ENCODE assay signal across 1 cellular context in genomic region chr2:158439062-158439461, GRCh38. TPM values are rescaled to one million over a fixed set of nuclear protein-coding genes. Genes with fewer than 3 reads are reported as not detected.
"Had no signal": no experiment of that assay in that cellular context is flagged by ENCODE, and none has a peak within 500 bp of the region (broad histone marks: within the 10 kb centered on the region; RNA-seq: fewer than 3 reads in every experiment).

No MANE protein-coding gene starts in this region.

RNA-seq across cellular contexts. Expression of gene CCDC148, which starts 17.5 kb away (rescaled TPM):
- polyA plus RNA-seq: immature natural killer cell had no signal
